ENCODE assay signal across 21 cellular contexts in genomic region chr1:19862944-19863343, GRCh38. TPM values are rescaled to one million over a fixed set of nuclear protein-coding genes. Genes with fewer than 3 reads are reported as not detected.
DNase-seq lines count a peak whose midpoint lies in the region; ATAC-seq, FAIRE-seq and TF ChIP-seq lines count a peak whose summit lies in the region.
"Had no signal": no experiment of that assay in that cellular context is flagged by ENCODE, and none has a peak within 500 bp of the region (broad histone marks: within the 10 kb centered on the region; RNA-seq: fewer than 3 reads in every experiment).

No MANE protein-coding gene starts in this region.

- peaks cover 4% of the 10 kb centered on the region for H3K9me3 Mint-ChIP-seq in Calu3 (ENCODE audit: low read depth, unreplicated experiment)

- H3K27ac ChIP-seq in HEK293 (ENCODE audit: extremely low read depth, low read depth, low read length) (no peak overlapping the region), SJSA1 (peak overlapping the region; percentile 35; the same call in 1 of the 2 replicates), hepatocyte (peak overlapping the region; percentile 88), heart right ventricle (no peak overlapping the region), MM.1S (ENCODE audit: low read length) (no peak overlapping the region)

- TF ChIP-seq CTCF in Calu3 (IDR thresholded peaks at IDR 0.05; ENCODE audit: unreplicated experiment) (no peak), HEK293 (tag by site-specific recombination; IDR thresholded peaks at IDR 0.05) (no peak), hepatocyte (IDR thresholded peaks at IDR 0.05; ENCODE audit: poor library complexity) (no peak), heart right ventricle (IDR thresholded peaks at IDR 0.05) (no peak), MM.1S (IDR thresholded peaks at IDR 0.05; ENCODE audit: low read length) (no peak)

- no peaks in the 10 kb centered on the region for H3K36me3 ChIP-seq in HEK293 (ENCODE audit: control insufficient read depth in 2 of 2, insufficient read depth in 1 of 2, low read length in 2 of 2)
- no peaks in the 10 kb centered on the region for H3K36me3 ChIP-seq in SJSA1
- no peaks in the 10 kb centered on the region for H3K36me3 ChIP-seq in hepatocyte (replicated peaks; ENCODE audit: insufficient read depth, low read depth)
- H3K36me3 ChIP-seq in heart right ventricle, result no peaks in the 10 kb centered on the region
- no peaks in the 10 kb centered on the region for H3K36me3 ChIP-seq in MM.1S (replicated peaks; ENCODE audit: insufficient read depth, low read length)
- H3K36me3 ChIP-seq: BE2C had no signal

- H3K79me2 ChIP-seq in hepatocyte, result no peaks in the 10 kb centered on the region
- H3K79me2 ChIP-seq in MM.1S (ENCODE audit: low read length), result no peaks in the 10 kb centered on the region

- no peak overlapping the region for H3K9ac ChIP-seq in MM.1S (ENCODE audit: low read length)

- no peaks in the 10 kb centered on the region for H4K20me1 ChIP-seq in hepatocyte (ENCODE audit: insufficient read depth, poor library complexity, severe bottlenecking)
- no peaks in the 10 kb centered on the region for H4K20me1 ChIP-seq in MM.1S (ENCODE audit: insufficient read depth, low read length)

- peak overlapping the region; percentile 93 for H3K27ac Mint-ChIP-seq in Calu3 (ENCODE audit: unreplicated experiment)
- H3K27ac Mint-ChIP-seq: CD4-positive, CD25-positive, alpha-beta regulatory T cell; CD8-positive, alpha-beta memory T cell; GM23338 had no signal

- H3K9me3 ChIP-seq in HEK293 (ENCODE audit: control insufficient read depth, insufficient read depth, low read depth, low read length), result no peaks in the 10 kb centered on the region
- H3K9me3 ChIP-seq in SJSA1 (replicated peaks), result peaks cover 6% of the 10 kb centered on the region
- H3K9me3 ChIP-seq in hepatocyte (ENCODE audit: low read depth), result peaks cover 7% of the 10 kb centered on the region
- peaks cover 0 to 19% (median 3%) of the 10 kb centered on the region in 11 donors for H3K9me3 ChIP-seq in heart right ventricle
- no peaks in the 10 kb centered on the region for H3K9me3 ChIP-seq in MM.1S (replicated peaks; ENCODE audit: insufficient read depth, low read length)
- H3K9me3 ChIP-seq: BE2C had no signal

- no peaks in the 10 kb centered on the region for H3F3A ChIP-seq in MM.1S (ENCODE audit: insufficient read depth, low read length)

- H3K4me1 Mint-ChIP-seq in Calu3 (ENCODE audit: low read depth, unreplicated experiment), result peaks cover 39% of the 10 kb centered on the region
- H3K4me1 Mint-ChIP-seq: CD4-positive, CD25-positive, alpha-beta regulatory T cell; CD8-positive, alpha-beta memory T cell; GM23338 had no signal

- H3K4me2 ChIP-seq in hepatocyte (no peak overlapping the region), MM.1S (ENCODE audit: low read depth, low read length) (no peak overlapping the region)
- H3K4me2 ChIP-seq: GM23338 had no signal

- no peak for ATAC-seq in heart right ventricle
- ATAC-seq: GM23338 had no signal

- no peak for FAIRE-seq in frontal cortex (lab: Jason Lieb, UNC)
- FAIRE-seq: A204.1, D721Med, G401.6, GM12891, H54, HTR-8/SVneo had no signal

- H3K9me2 ChIP-seq in hepatocyte (replicated peaks; ENCODE audit: insufficient read depth), result no peaks in the 10 kb centered on the region
- no peaks in the 10 kb centered on the region for H3K9me2 ChIP-seq in MM.1S (replicated peaks; ENCODE audit: insufficient read depth, low read length)

- DNase-seq in Calu3, result no peak
- no peak for DNase-seq in SJSA1 (ENCODE audit: low read depth in 1 of 2, low spot score in 2 of 2)
- DNase-seq in hepatocyte (ENCODE audit: low spot score), result no peak
- DNase-seq in frontal cortex (ENCODE audit: low spot score in 2 of 2), result no peak
- no peak for DNase-seq in heart right ventricle
- no peak for DNase-seq in MM.1S
- DNase-seq: ACHN; BE2C; C1 segment of cervical spinal cord; CD4-positive, CD25-positive, alpha-beta regulatory T cell; CD8-positive, alpha-beta memory T cell; COR-L47; HCEC 1CT had no signal

- no peaks in the 10 kb centered on the region for H3K27me3 ChIP-seq in SJSA1 (replicated peaks)
- no peaks in the 10 kb centered on the region for H3K27me3 ChIP-seq in hepatocyte
- peaks cover 0 to 56% (median 22%) of the 10 kb centered on the region in 7 donors for H3K27me3 ChIP-seq in heart right ventricle
- no peaks in the 10 kb centered on the region for H3K27me3 ChIP-seq in MM.1S (replicated peaks; ENCODE audit: insufficient read depth, low read length)
- H3K27me3 ChIP-seq: BE2C had no signal

- 94% methylated on average over 3 of the region's 3 CpGs for WGBS in hepatocyte (ENCODE audit: low lambda C conversion rate, missing lambda C conversion rate)
- WGBS in heart right ventricle, 2 donors, result 79 to 86% methylated on average over 3 of the region's 3 CpGs

- POLR2A ChIA-PET in HEK293 (lab: Yijun Ruan, JAX), result interaction anchor here (2.1 kb wide), 1 partner anchor 19 kb away, joined by 6 read pairs; the partner anchor contains the start of gene OTUD3

- no peak overlapping the region for H3K4me3 Mint-ChIP-seq in Calu3 (ENCODE audit: low read depth, unreplicated experiment)
- H3K4me3 Mint-ChIP-seq: CD4-positive, CD25-positive, alpha-beta regulatory T cell; CD8-positive, alpha-beta memory T cell; GM23338 had no signal

- no peak overlapping the region for H2AFZ ChIP-seq in hepatocyte
- no peak overlapping the region for H2AFZ ChIP-seq in MM.1S (ENCODE audit: low read length)
- H2AFZ ChIP-seq: GM23338 had no signal

- CTCF ChIA-PET in Calu3 (lab: Charles Lee) (no interaction called here), HEK293 (lab: Yijun Ruan, JAX) (no interaction called here)

- H3K27me3 Mint-ChIP-seq in Calu3 (ENCODE audit: unreplicated experiment), result no peaks in the 10 kb centered on the region

- no peak overlapping the region for H3K4me3 ChIP-seq in HEK293 (ENCODE audit: low read depth, low read length)
- no peak overlapping the region for H3K4me3 ChIP-seq in SJSA1
- H3K4me3 ChIP-seq in hepatocyte, result no peak overlapping the region
- H3K4me3 ChIP-seq in heart right ventricle, result no peak overlapping the region
- no peak overlapping the region for H3K4me3 ChIP-seq in MM.1S (ENCODE audit: low read length)
- H3K4me3 ChIP-seq: GM23338 had no signal

- H3K4me1 ChIP-seq in HEK293 (ENCODE audit: control insufficient read depth, insufficient read depth, low read length), result no peaks in the 10 kb centered on the region
- peaks cover 57% of the 10 kb centered on the region for H3K4me1 ChIP-seq in SJSA1 (replicated peaks)
- H3K4me1 ChIP-seq in hepatocyte (ENCODE audit: insufficient read depth), result peaks cover 8% of the 10 kb centered on the region
- H3K4me1 ChIP-seq in heart right ventricle, result no peaks in the 10 kb centered on the region
- H3K4me1 ChIP-seq in MM.1S (ENCODE audit: low read length), result no peaks in the 10 kb centered on the region
- H3K4me1 ChIP-seq: BE2C had no signal

- H3K36me3 Mint-ChIP-seq in Calu3 (ENCODE audit: insufficient read depth, unreplicated experiment), result peaks cover 7% of the 10 kb centered on the region
- H3K36me3 Mint-ChIP-seq: CD4-positive, CD25-positive, alpha-beta regulatory T cell had no signal

- intact Hi-C loops in Calu3 (cut with micrococcal nuclease; ENCODE audit: unreplicated experiment) (loop anchor here (5.0 kb wide), 1 partner anchor 46 kb away; the partner anchor contains the start of gene RNF186), heart right ventricle (cut with DNase I) (no loop called here)

- no TSS peak for BruUV-seq in Calu3 (replicated peaks; lab: Mats Ljungman, UMichigan)

TF ChIP-seq in HEK293, 187 proteins besides CTCF, POLR2A, EP300 and RAD21:
- TF ChIP-seq TRIM28 (IDR thresholded peaks at IDR 0.05; ENCODE audit: borderline replicate concordance, low read length) (peak; percentile 60; the same call in 1 of the 2 replicates), SETDB1 (IDR thresholded peaks at IDR 0.05; ENCODE audit: insufficient read length, low read length) (peak; percentile 76), ZNF112 (tag by site-specific recombination; IDR thresholded peaks at IDR 0.05) (no peak), ZNF549 (tag by site-specific recombination; IDR thresholded peaks at IDR 0.05) (no peak)
TF ChIP-seq in HEK293: peak in this region for 2.

RNA-seq across cellular contexts. Expression of gene OTUD3, which starts 19.3 kb away (rescaled TPM):
- total RNA-seq in Calu3 (2022) (7.4 and 14.7 TPM in 2 replicates), hepatocyte (9.2 and 9.3 TPM in 2 replicates), frontal cortex (9.8 TPM), heart right ventricle (1 to 10 TPM; 3.1 to 5.7 (median 4.0) TPM)
- total RNA-seq in SJSA1 (2014; rRNA removed; shearing (Covaris generic)), result 6.8 and 10.1 TPM in 2 replicates
- polyA plus RNA-seq in hepatocyte (3.0 and 4.1 TPM in 2 replicates), heart right ventricle (1 to 10 TPM; 1.2 to 3.0 TPM)

RNA-seq across cellular contexts. Expression of gene RNF186, which starts 47.9 kb away (rescaled TPM):
- total RNA-seq in Calu3 (2022), result not detected in 2 replicates
- not detected in 2 replicates for total RNA-seq in SJSA1 (2014; rRNA removed; shearing (Covaris generic))
- total RNA-seq in hepatocyte, result 0.93 and 1.4 TPM in 2 replicates
- 1.4 and 2.0 TPM in 2 replicates for polyA plus RNA-seq in hepatocyte
- not detected for total RNA-seq in frontal cortex
- not detected for total RNA-seq in heart right ventricle
- polyA plus RNA-seq in heart right ventricle, result not detected
- total RNA-seq: CD4-positive, CD25-positive, alpha-beta regulatory T cell; CD8-positive, alpha-beta memory T cell; GM23338 had no signal
- polyA plus RNA-seq: CD4-positive, CD25-positive, alpha-beta regulatory T cell; CD8-positive, alpha-beta memory T cell; GM23338 had no signal

Comparison
In these comparisons a context has a peak if more than half of its experiments do, and no peak if none do; other contexts are left out.
1. H3K27ac ChIP-seq: peak in SJSA1 (single experiment) and hepatocyte (single experiment); none in HEK293 (single experiment), heart right ventricle (0 of 10) and MM.1S (single experiment).